Comparison of ENCODE assay signal across 8 cellular contexts in genomic region chr14:93183596-93184317, GRCh38. TPM values are rescaled to one million over a fixed set of nuclear protein-coding genes. Genes with fewer than 3 reads are reported as not detected.
DNase-seq lines count a peak whose midpoint lies in the region; ATAC-seq and TF ChIP-seq lines count a peak whose summit lies in the region.

No MANE protein-coding gene starts in this region.

- peaks cover 4% of the 10 kb centered on the region for H3F3A ChIP-seq in SK-N-SH (replicated peaks; ENCODE audit: insufficient read depth)

- H3K27ac Mint-ChIP-seq in activated T-helper 17 cell treated with anti-CD3 and anti-CD28 coated beads, Interleukin-2, amount 50 U/mL, for 72 hours: peak overlapping the region; percentile 90

- 36% methylated on average over 17 of the region's 17 CpGs for WGBS in SK-N-SH (ENCODE audit: low lambda C conversion rate)

- peaks cover 47% of the 10 kb centered on the region for H3K79me2 ChIP-seq in SK-N-SH (ENCODE audit: insufficient read depth)

- H3K4me3 ChIP-seq in SK-N-SH (ENCODE audit: low read depth in 2 of 2, low read length in 1 of 2) (peak overlapping the region; percentile 94 to 99), iPS-20b (ENCODE audit: low read length) (peak overlapping the region; percentile 85), subcutaneous abdominal adipose tissue (ENCODE audit: low read depth in 1 of 5, low read length in 5 of 5) (peak overlapping the region; percentile 76 to 98 (median 88))

- TF ChIP-seq CTCF in SK-N-SH (IDR thresholded peaks at IDR 0.05): no peak

- H3K9ac ChIP-seq in SK-N-SH: peak overlapping the region; percentile 92
- peak overlapping the region; percentile 85; the same call in 1 of the 2 replicates for H3K9ac ChIP-seq in iPS-20b (ENCODE audit: low read depth, low read length)
- H3K9ac ChIP-seq in subcutaneous abdominal adipose tissue (ENCODE audit: low read length in 5 of 5): peak overlapping the region; percentile 44 to 94 (median 91)

- peak overlapping the region; percentile 86 for H3K4me2 ChIP-seq in SK-N-SH

- H3K4me1 Mint-ChIP-seq in activated T-helper 17 cell treated with anti-CD3 and anti-CD28 coated beads, Interleukin-2, amount 50 U/mL, for 72 hours: peaks cover 29% of the 10 kb centered on the region

- no peaks in the 10 kb centered on the region for H3K9me3 Mint-ChIP-seq in activated T-helper 17 cell treated with anti-CD3 and anti-CD28 coated beads, Interleukin-2, amount 50 U/mL, for 72 hours

- peaks cover 30 to 34% of the 10 kb centered on the region in 2 experiments for H3K36me3 ChIP-seq in SK-N-SH (replicated peaks in 1 of 2; ENCODE audit: control insufficient read depth in 1 of 2, insufficient read depth in 2 of 2, low read length in 1 of 2)
- H3K36me3 ChIP-seq in iPS-20b (ENCODE audit: insufficient read depth, low read depth, low read length): peaks cover 27% of the 10 kb centered on the region
- H3K36me3 ChIP-seq in subcutaneous abdominal adipose tissue (ENCODE audit: control insufficient read depth in 5 of 5, insufficient read depth in 5 of 5, low read length in 5 of 5): peaks cover 5 to 22% (median 12%) of the 10 kb centered on the region in 5 donors

- peaks cover 45% of the 10 kb centered on the region for H3K36me3 Mint-ChIP-seq in activated T-helper 17 cell treated with anti-CD3 and anti-CD28 coated beads, Interleukin-2, amount 50 U/mL, for 72 hours (ENCODE audit: low read depth)

- H4K20me1 ChIP-seq in SK-N-SH (ENCODE audit: insufficient read depth): peaks cover 4% of the 10 kb centered on the region; the same call in 1 of the 2 replicates

- TF ChIP-seq EP300 in SK-N-SH (IDR thresholded peaks at IDR 0.05; ENCODE audit: borderline replicate concordance in 1 of 2, low read depth in 1 of 2, low read length in 1 of 2): no peak

- H2AFZ ChIP-seq in SK-N-SH (ENCODE audit: low read depth): peak overlapping the region; percentile 86; the same call in 1 of the 2 replicates

- DNase-seq in SK-N-SH (peak; percentile 8), T1000 (lab: John Stamatoyannopoulos, UW) (no peak), HuH-7 (ENCODE audit: low spot score) (no peak)

- H3K27ac ChIP-seq in SK-N-SH (ENCODE audit: low read depth in 2 of 2, low read length in 1 of 2): peak overlapping the region; percentile 92 to 93; a peak in 3 of 4 replicates
- H3K27ac ChIP-seq in iPS-20b (ENCODE audit: low read length): no peak overlapping the region
- peak overlapping the region; percentile 80 for H3K27ac ChIP-seq in subcutaneous abdominal adipose tissue (ENCODE audit: low read depth, low read length)

- no peaks in the 10 kb centered on the region for H3K9me2 ChIP-seq in SK-N-SH

- H3K27me3 Mint-ChIP-seq in activated T-helper 17 cell treated with anti-CD3 and anti-CD28 coated beads, Interleukin-2, amount 50 U/mL, for 72 hours: no peaks in the 10 kb centered on the region

- H3K27me3 ChIP-seq in SK-N-SH (ENCODE audit: insufficient read depth): no peaks in the 10 kb centered on the region
- H3K27me3 ChIP-seq in iPS-20b (ENCODE audit: insufficient read depth, low read length): no peaks in the 10 kb centered on the region
- H3K27me3 ChIP-seq in subcutaneous abdominal adipose tissue (ENCODE audit: control insufficient read depth in 5 of 5, insufficient read depth in 4 of 5, low read length in 5 of 5): no peaks in the 10 kb centered on the region

- ATAC-seq in SK-N-SH treated with all-trans-retinoic acid at 6 μM for 48 hours (no peak; the same call in 2 of the 3 replicates), HG02759 (IDR thresholded peaks at IDR 0.05; ENCODE audit: unreplicated experiment) (no peak)
- no peak for ATAC-seq in activated T-helper 17 cell treated with anti-CD3 and anti-CD28 coated beads, Interleukin-2, amount 50 U/mL, for 72 hours (replicated peaks)

- H3K9me3 ChIP-seq in SK-N-SH (no peaks in the 10 kb centered on the region), iPS-20b (ENCODE audit: insufficient read depth, low read depth, low read length) (no peaks in the 10 kb centered on the region), subcutaneous abdominal adipose tissue (ENCODE audit: control insufficient read depth in 5 of 5, low read length in 5 of 5) (no peaks in the 10 kb centered on the region)

- TF ChIP-seq RAD21 in SK-N-SH (IDR thresholded peaks at IDR 0.05; ENCODE audit: low read length): no peak

- H3K4me1 ChIP-seq in SK-N-SH (ENCODE audit: control insufficient read depth in 1 of 2, insufficient read depth in 2 of 2, low read depth in 1 of 2, low read length in 1 of 2): peaks cover 2 to 17% of the 10 kb centered on the region in 2 experiments; a peak in 2 of 4 replicates
- no peaks in the 10 kb centered on the region; the same call in 1 of the 2 replicates for H3K4me1 ChIP-seq in iPS-20b (ENCODE audit: insufficient read depth, low read length)
- peaks cover 7 to 29% (median 19%) of the 10 kb centered on the region in 5 donors for H3K4me1 ChIP-seq in subcutaneous abdominal adipose tissue (ENCODE audit: control insufficient read depth in 5 of 5, insufficient read depth in 5 of 5, low read length in 5 of 5)

- CTCF ChIA-PET in SK-N-SH (lab: Yijun Ruan, JAX): interaction anchor here (0.6 to 1.7 kb wide), 7 partner anchors 9 to 232 kb away, joined by 3 to 7 read pairs (median 4); partner anchors contain the start of gene UBR7

- H3K4me3 Mint-ChIP-seq in activated T-helper 17 cell treated with anti-CD3 and anti-CD28 coated beads, Interleukin-2, amount 50 U/mL, for 72 hours: peak overlapping the region; percentile 91

- POLR2A ChIA-PET in SK-N-SH (lab: Yijun Ruan, JAX): interaction anchor here (1.1 to 1.6 kb wide), 4 partner anchors 68 to 297 kb away, joined by 3 to 5 read pairs (median 3); partner anchors contain the start of gene ITPK1

TF ChIP-seq in SK-N-SH, 30 proteins besides CTCF, POLR2A, EP300 and RAD21 (continues in another document):
- TF ChIP-seq GABPA (IDR thresholded peaks at IDR 0.05; ENCODE audit: low read depth) (no peak), RFX5 (IDR thresholded peaks at IDR 0.05; ENCODE audit: low read length) (no peak)
- TF ChIP-seq, protein P1, sequence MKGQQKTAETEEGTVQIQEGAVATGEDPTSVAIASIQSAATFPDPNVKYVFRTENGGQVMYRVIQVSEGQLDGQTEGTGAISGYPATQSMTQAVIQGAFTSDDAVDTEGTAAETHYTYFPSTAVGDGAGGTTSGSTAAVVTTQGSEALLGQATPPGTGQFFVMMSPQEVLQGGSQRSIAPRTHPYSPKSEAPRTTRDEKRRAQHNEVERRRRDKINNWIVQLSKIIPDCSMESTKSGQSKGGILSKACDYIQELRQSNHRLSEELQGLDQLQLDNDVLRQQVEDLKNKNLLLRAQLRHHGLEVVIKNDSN (IDR thresholded peaks at IDR 0.05; ENCODE audit: borderline replicate concordance, low read depth): no peak

TF ChIP-seq in SK-N-SH treated with all-trans-retinoic acid at 6 μM for 48 hours, 23 proteins besides CTCF, POLR2A, EP300 and RAD21 (continues in another document):
- TF ChIP-seq BACH2 (CRISPR knock-in tag; IDR thresholded peaks at IDR 0.05; ENCODE audit: borderline replicate concordance) (no peak), CSDC2 (CRISPR knock-in tag; IDR thresholded peaks at IDR 0.05) (no peak), OSR1 (CRISPR knock-in tag; IDR thresholded peaks at IDR 0.05) (no peak), SNAI2 (CRISPR knock-in tag; IDR thresholded peaks at IDR 0.05) (no peak), GLIS3 (CRISPR knock-in tag; IDR thresholded peaks at IDR 0.05) (no peak)
- TF ChIP-seq, protein P2, sequence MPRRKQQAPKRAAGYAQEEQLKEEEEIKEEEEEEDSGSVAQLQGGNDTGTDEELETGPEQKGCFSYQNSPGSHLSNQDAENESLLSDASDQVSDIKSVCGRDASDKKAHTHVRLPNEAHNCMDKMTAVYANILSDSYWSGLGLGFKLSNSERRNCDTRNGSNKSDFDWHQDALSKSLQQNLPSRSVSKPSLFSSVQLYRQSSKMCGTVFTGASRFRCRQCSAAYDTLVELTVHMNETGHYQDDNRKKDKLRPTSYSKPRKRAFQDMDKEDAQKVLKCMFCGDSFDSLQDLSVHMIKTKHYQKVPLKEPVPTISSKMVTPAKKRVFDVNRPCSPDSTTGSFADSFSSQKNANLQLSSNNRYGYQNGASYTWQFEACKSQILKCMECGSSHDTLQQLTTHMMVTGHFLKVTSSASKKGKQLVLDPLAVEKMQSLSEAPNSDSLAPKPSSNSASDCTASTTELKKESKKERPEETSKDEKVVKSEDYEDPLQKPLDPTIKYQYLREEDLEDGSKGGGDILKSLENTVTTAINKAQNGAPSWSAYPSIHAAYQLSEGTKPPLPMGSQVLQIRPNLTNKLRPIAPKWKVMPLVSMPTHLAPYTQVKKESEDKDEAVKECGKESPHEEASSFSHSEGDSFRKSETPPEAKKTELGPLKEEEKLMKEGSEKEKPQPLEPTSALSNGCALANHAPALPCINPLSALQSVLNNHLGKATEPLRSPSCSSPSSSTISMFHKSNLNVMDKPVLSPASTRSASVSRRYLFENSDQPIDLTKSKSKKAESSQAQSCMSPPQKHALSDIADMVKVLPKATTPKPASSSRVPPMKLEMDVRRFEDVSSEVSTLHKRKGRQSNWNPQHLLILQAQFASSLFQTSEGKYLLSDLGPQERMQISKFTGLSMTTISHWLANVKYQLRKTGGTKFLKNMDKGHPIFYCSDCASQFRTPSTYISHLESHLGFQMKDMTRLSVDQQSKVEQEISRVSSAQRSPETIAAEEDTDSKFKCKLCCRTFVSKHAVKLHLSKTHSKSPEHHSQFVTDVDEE (CRISPR knock-in tag; IDR thresholded peaks at IDR 0.05): no peak

RNA-seq across cellular contexts. Expression of gene MOAP1, which starts 0.9 kb away (rescaled TPM):
- polyA plus RNA-seq in SK-N-SH (2012; rRNA removed): 25.0 and 42.0 TPM in 2 replicates
- polyA plus RNA-seq in SK-N-SH (2012; cell fraction: cytosol; rRNA removed): 37.2 and 39.5 TPM in 2 replicates
- 22.8 and 43.6 TPM in 2 replicates for polyA plus RNA-seq in SK-N-SH (2012; cell fraction: nucleus; rRNA removed)
- total RNA-seq in activated T-helper 17 cell treated with anti-CD3 and anti-CD28 coated beads, Interleukin-2, amount 50 U/mL, for 72 hours: 10 to 100 TPM; 21.9 to 25.4 TPM

RNA-seq across cellular contexts. Expression of gene LYSET, which starts 1.4 kb away (rescaled TPM):
- polyA plus RNA-seq in SK-N-SH (2012; rRNA removed): 17.7 and 18.5 TPM in 2 replicates
- 24.5 and 27.0 TPM in 2 replicates for polyA plus RNA-seq in SK-N-SH (2012; cell fraction: cytosol; rRNA removed)
- 3.8 and 10.2 TPM in 2 replicates for polyA plus RNA-seq in SK-N-SH (2012; cell fraction: nucleus; rRNA removed)
- 10 to 100 TPM; 10.2 to 17.2 TPM for total RNA-seq in activated T-helper 17 cell treated with anti-CD3 and anti-CD28 coated beads, Interleukin-2, amount 50 U/mL, for 72 hours

RNA-seq across cellular contexts. Expression of gene GON7, which starts 23.1 kb away (rescaled TPM):
- polyA plus RNA-seq in SK-N-SH (2012; rRNA removed): 14.8 and 16.5 TPM in 2 replicates
- polyA plus RNA-seq in SK-N-SH (2012; cell fraction: cytosol; rRNA removed): 25.5 and 26.5 TPM in 2 replicates
- 3.4 and 4.5 TPM in 2 replicates for polyA plus RNA-seq in SK-N-SH (2012; cell fraction: nucleus; rRNA removed)
- 10 to 100 TPM in 1 of 2 donors, 1 to 10 TPM in 1; 6.1 to 21.8 TPM for total RNA-seq in activated T-helper 17 cell treated with anti-CD3 and anti-CD28 coated beads, Interleukin-2, amount 50 U/mL, for 72 hours

RNA-seq across cellular contexts. Expression of gene UBR7, which starts 23.3 kb away (rescaled TPM):
- polyA plus RNA-seq in SK-N-SH (2012; rRNA removed): 28.2 and 29.7 TPM in 2 replicates
- 31.7 and 34.3 TPM in 2 replicates for polyA plus RNA-seq in SK-N-SH (2012; cell fraction: cytosol; rRNA removed)
- polyA plus RNA-seq in SK-N-SH (2012; cell fraction: nucleus; rRNA removed): 13.7 and 18.4 TPM in 2 replicates
- total RNA-seq in activated T-helper 17 cell treated with anti-CD3 and anti-CD28 coated beads, Interleukin-2, amount 50 U/mL, for 72 hours: 10 to 100 TPM; 33.0 to 37.1 TPM
